In the genomic region with DNA sequence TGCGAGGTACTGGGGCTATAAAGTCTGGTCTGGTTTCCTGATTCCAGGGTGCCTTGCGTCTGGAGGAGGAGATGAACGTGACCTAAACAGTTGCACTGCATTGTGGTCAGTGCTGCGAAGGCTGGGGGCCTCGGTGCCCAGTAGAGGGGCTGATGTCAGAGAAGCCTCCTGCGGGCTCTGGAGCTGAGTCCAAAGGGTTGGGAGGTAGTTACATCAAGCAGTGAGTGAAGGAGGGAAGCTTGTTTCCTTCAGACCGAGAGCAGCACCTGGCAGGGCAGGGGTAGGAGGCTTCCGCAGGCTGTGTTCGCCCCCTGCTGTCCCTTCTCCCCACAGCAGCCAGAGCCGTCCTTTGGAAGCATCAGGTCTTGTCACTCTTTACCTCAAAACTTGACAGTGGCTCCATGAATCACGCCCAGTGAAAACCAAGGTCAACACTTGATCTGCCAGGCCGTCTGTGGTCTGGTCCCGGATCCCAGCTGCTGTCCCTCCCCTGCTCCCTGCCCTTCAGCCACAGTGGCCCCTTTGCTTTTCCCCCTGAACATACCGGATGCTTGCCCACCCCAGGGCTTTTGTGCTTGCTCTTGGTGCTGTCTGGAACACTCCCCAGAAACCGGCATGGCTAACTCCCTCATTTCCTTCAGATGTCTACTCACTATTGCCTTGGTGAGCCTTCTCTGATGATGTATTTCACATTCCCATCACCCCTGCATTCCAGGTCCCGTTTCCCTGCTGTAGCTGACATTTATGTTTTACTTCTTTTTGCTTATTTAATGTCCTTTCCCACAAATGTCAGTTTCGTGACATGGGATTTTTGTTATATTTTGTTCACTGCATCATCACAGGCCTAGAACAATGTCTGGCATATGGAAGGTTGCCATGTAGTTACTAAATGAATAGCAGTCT, we compare ENCODE assay signal across 1 cellular context.
TF ChIP-seq lines count a peak whose summit lies in the region.

No MANE protein-coding gene starts in this region.

TF ChIP-seq in HepG2, 621 proteins besides CTCF, POLR2A, EP300 and RAD21 (continued from another document and continues in another):
- TF ChIP-seq, protein P1, sequence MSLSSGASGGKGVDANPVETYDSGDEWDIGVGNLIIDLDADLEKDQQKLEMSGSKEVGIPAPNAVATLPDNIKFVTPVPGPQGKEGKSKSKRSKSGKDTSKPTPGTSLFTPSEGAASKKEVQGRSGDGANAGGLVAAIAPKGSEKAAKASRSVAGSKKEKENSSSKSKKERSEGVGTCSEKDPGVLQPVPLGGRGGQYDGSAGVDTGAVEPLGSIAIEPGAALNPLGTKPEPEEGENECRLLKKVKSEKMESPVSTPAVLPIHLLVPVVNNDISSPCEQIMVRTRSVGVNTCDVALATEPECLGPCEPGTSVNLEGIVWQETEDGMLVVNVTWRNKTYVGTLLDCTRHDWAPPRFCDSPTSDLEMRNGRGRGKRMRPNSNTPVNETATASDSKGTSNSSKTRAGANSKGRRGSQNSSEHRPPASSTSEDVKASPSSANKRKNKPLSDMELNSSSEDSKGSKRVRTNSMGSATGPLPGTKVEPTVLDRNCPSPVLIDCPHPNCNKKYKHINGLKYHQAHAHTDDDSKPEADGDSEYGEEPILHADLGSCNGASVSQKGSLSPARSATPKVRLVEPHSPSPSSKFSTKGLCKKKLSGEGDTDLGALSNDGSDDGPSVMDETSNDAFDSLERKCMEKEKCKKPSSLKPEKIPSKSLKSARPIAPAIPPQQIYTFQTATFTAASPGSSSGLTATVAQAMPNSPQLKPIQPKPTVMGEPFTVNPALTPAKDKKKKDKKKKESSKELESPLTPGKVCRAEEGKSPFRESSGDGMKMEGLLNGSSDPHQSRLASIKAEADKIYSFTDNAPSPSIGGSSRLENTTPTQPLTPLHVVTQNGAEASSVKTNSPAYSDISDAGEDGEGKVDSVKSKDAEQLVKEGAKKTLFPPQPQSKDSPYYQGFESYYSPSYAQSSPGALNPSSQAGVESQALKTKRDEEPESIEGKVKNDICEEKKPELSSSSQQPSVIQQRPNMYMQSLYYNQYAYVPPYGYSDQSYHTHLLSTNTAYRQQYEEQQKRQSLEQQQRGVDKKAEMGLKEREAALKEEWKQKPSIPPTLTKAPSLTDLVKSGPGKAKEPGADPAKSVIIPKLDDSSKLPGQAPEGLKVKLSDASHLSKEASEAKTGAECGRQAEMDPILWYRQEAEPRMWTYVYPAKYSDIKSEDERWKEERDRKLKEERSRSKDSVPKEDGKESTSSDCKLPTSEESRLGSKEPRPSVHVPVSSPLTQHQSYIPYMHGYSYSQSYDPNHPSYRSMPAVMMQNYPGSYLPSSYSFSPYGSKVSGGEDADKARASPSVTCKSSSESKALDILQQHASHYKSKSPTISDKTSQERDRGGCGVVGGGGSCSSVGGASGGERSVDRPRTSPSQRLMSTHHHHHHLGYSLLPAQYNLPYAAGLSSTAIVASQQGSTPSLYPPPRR (CRISPR knock-in tag; IDR thresholded peaks at IDR 0.05; ENCODE audit: borderline replicate concordance) = no peak; the same call in 1 of the 2 replicates
- TF ChIP-seq, protein P2, sequence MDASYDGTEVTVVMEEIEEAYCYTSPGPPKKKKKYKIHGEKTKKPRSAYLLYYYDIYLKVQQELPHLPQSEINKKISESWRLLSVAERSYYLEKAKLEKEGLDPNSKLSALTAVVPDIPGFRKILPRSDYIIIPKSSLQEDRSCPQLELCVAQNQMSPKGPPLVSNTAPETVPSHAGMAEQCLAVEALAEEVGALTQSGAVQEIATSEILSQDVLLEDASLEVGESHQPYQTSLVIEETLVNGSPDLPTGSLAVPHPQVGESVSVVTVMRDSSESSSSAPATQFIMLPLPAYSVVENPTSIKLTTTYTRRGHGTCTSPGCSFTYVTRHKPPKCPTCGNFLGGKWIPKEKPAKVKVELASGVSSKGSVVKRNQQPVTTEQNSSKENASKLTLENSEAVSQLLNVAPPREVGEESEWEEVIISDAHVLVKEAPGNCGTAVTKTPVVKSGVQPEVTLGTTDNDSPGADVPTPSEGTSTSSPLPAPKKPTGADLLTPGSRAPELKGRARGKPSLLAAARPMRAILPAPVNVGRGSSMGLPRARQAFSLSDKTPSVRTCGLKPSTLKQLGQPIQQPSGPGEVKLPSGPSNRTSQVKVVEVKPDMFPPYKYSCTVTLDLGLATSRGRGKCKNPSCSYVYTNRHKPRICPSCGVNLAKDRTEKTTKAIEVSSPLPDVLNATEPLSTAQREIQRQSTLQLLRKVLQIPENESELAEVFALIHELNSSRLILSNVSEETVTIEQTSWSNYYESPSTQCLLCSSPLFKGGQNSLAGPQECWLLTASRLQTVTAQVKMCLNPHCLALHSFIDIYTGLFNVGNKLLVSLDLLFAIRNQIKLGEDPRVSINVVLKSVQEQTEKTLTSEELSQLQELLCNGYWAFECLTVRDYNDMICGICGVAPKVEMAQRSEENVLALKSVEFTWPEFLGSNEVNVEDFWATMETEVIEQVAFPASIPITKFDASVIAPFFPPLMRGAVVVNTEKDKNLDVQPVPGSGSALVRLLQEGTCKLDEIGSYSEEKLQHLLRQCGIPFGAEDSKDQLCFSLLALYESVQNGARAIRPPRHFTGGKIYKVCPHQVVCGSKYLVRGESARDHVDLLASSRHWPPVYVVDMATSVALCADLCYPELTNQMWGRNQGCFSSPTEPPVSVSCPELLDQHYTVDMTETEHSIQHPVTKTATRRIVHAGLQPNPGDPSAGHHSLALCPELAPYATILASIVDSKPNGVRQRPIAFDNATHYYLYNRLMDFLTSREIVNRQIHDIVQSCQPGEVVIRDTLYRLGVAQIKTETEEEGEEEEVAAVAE (CRISPR knock-in tag; IDR thresholded peaks at IDR 0.05; ENCODE audit: borderline replicate concordance) = peak; percentile 31; the same call in 1 of the 2 replicates
- TF ChIP-seq, protein P3, sequence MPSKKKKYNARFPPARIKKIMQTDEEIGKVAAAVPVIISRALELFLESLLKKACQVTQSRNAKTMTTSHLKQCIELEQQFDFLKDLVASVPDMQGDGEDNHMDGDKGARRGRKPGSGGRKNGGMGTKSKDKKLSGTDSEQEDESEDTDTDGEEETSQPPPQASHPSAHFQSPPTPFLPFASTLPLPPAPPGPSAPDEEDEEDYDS (CRISPR knock-in tag; IDR thresholded peaks at IDR 0.05) = peak; percentile 33; the same call in 1 of the 2 replicates
- peak; percentile 8; the same call in 1 of the 2 replicates for TF ChIP-seq MED1 (CRISPR knock-in tag; IDR thresholded peaks at IDR 0.05)
- TF ChIP-seq, protein P4, sequence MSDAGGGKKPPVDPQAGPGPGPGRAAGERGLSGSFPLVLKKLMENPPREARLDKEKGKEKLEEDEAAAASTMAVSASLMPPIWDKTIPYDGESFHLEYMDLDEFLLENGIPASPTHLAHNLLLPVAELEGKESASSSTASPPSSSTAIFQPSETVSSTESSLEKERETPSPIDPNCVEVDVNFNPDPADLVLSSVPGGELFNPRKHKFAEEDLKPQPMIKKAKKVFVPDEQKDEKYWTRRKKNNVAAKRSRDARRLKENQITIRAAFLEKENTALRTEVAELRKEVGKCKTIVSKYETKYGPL (CRISPR knock-in tag; IDR thresholded peaks at IDR 0.05) = no peak
- TF ChIP-seq ETV5 (CRISPR knock-in tag; IDR thresholded peaks at IDR 0.05; ENCODE audit: borderline replicate concordance) = peak; percentile 55; the same call in 1 of the 2 replicates
- peak; percentile 40; the same call in 1 of the 2 replicates for TF ChIP-seq ZBTB21 (CRISPR knock-in tag; IDR thresholded peaks at IDR 0.05)
- TF ChIP-seq NFKB2 (CRISPR knock-in tag; IDR thresholded peaks at IDR 0.05; ENCODE audit: borderline replicate concordance) = peak; percentile 64; the same call in 1 of the 2 replicates
- TF ChIP-seq CAMTA2 (CRISPR knock-in tag; IDR thresholded peaks at IDR 0.05; ENCODE audit: borderline replicate concordance) = 0 out of 2 replicates have a peak, but pooled peaks have one; percentile 28
- TF ChIP-seq, protein P5, sequence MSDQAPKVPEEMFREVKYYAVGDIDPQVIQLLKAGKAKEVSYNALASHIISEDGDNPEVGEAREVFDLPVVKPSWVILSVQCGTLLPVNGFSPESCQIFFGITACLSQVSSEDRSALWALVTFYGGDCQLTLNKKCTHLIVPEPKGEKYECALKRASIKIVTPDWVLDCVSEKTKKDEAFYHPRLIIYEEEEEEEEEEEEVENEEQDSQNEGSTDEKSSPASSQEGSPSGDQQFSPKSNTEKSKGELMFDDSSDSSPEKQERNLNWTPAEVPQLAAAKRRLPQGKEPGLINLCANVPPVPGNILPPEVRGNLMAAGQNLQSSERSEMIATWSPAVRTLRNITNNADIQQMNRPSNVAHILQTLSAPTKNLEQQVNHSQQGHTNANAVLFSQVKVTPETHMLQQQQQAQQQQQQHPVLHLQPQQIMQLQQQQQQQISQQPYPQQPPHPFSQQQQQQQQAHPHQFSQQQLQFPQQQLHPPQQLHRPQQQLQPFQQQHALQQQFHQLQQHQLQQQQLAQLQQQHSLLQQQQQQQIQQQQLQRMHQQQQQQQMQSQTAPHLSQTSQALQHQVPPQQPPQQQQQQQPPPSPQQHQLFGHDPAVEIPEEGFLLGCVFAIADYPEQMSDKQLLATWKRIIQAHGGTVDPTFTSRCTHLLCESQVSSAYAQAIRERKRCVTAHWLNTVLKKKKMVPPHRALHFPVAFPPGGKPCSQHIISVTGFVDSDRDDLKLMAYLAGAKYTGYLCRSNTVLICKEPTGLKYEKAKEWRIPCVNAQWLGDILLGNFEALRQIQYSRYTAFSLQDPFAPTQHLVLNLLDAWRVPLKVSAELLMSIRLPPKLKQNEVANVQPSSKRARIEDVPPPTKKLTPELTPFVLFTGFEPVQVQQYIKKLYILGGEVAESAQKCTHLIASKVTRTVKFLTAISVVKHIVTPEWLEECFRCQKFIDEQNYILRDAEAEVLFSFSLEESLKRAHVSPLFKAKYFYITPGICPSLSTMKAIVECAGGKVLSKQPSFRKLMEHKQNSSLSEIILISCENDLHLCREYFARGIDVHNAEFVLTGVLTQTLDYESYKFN (CRISPR knock-in tag; conservative IDR thresholded peaks at IDR 0.05) = peak; percentile 29; the same call in 1 of the 2 replicates
- TF ChIP-seq SMAD1 (CRISPR knock-in tag; IDR thresholded peaks at IDR 0.05; ENCODE audit: borderline replicate concordance, low read depth) = peak; percentile 78; the same call in 1 of the 2 replicates
- TF ChIP-seq POLR2AphosphoS5 (IDR thresholded peaks at IDR 0.05; ENCODE audit: low read depth, low read length) = 0 out of 2 replicates have a peak, but pooled peaks have one; percentile 21
- peak; percentile 52; the same call in 1 of the 2 replicates for TF ChIP-seq IRF2 (CRISPR knock-in tag; IDR thresholded peaks at IDR 0.05)
- TF ChIP-seq ZBTB7A (CRISPR knock-in tag; IDR thresholded peaks at IDR 0.05) = 0 out of 2 replicates have a peak, but pooled peaks have one; percentile 41
- peak; percentile 67; the same call in 1 of the 2 replicates for TF ChIP-seq TARDBP (CRISPR knock-in tag; IDR thresholded peaks at IDR 0.05)
- TF ChIP-seq, protein P6, sequence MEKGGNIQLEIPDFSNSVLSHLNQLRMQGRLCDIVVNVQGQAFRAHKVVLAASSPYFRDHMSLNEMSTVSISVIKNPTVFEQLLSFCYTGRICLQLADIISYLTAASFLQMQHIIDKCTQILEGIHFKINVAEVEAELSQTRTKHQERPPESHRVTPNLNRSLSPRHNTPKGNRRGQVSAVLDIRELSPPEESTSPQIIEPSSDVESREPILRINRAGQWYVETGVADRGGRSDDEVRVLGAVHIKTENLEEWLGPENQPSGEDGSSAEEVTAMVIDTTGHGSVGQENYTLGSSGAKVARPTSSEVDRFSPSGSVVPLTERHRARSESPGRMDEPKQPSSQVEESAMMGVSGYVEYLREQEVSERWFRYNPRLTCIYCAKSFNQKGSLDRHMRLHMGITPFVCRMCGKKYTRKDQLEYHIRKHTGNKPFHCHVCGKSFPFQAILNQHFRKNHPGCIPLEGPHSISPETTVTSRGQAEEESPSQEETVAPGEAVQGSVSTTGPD (CRISPR knock-in tag; IDR thresholded peaks at IDR 0.05) = 0 out of 2 replicates have a peak, but pooled peaks have one; percentile 25
- TF ChIP-seq BHLHE40 (IDR thresholded peaks at IDR 0.05; ENCODE audit: low read length) = peak; percentile 58
- TF ChIP-seq GFI1 (CRISPR knock-in tag; IDR thresholded peaks at IDR 0.05; ENCODE audit: borderline replicate concordance) = peak; percentile 69
- TF ChIP-seq MED13 (CRISPR knock-in tag; IDR thresholded peaks at IDR 0.05) = no peak
- peak; percentile 18; the same call in 1 of the 2 replicates for TF ChIP-seq EEA1 (CRISPR knock-in tag; IDR thresholded peaks at IDR 0.05; ENCODE audit: borderline replicate concordance)
- peak; percentile 20 for TF ChIP-seq TBL1XR1 (IDR thresholded peaks at IDR 0.05; ENCODE audit: borderline replicate concordance, low read length, partially characterized antibody)
- peak; percentile 15 for TF ChIP-seq PRPF4 (IDR thresholded peaks at IDR 0.05; ENCODE audit: low read depth, low read length, poor library complexity, severe bottlenecking)
- no peak for TF ChIP-seq ZNF451 (CRISPR knock-in tag; IDR thresholded peaks at IDR 0.05)
- TF ChIP-seq MED8 (CRISPR knock-in tag; IDR thresholded peaks at IDR 0.05; ENCODE audit: insufficient replicate concordance) = peak; percentile 44
- TF ChIP-seq ZNF274 (CRISPR knock-in tag; IDR thresholded peaks at IDR 0.05) = peak; percentile 34; the same call in 1 of the 2 replicates
- TF ChIP-seq JUN (CRISPR knock-in tag; IDR thresholded peaks at IDR 0.05) = peak; percentile 54; the same call in 1 of the 2 replicates
- TF ChIP-seq ZKSCAN5 (CRISPR knock-in tag; IDR thresholded peaks at IDR 0.05) = no peak
- TF ChIP-seq, protein P7, sequence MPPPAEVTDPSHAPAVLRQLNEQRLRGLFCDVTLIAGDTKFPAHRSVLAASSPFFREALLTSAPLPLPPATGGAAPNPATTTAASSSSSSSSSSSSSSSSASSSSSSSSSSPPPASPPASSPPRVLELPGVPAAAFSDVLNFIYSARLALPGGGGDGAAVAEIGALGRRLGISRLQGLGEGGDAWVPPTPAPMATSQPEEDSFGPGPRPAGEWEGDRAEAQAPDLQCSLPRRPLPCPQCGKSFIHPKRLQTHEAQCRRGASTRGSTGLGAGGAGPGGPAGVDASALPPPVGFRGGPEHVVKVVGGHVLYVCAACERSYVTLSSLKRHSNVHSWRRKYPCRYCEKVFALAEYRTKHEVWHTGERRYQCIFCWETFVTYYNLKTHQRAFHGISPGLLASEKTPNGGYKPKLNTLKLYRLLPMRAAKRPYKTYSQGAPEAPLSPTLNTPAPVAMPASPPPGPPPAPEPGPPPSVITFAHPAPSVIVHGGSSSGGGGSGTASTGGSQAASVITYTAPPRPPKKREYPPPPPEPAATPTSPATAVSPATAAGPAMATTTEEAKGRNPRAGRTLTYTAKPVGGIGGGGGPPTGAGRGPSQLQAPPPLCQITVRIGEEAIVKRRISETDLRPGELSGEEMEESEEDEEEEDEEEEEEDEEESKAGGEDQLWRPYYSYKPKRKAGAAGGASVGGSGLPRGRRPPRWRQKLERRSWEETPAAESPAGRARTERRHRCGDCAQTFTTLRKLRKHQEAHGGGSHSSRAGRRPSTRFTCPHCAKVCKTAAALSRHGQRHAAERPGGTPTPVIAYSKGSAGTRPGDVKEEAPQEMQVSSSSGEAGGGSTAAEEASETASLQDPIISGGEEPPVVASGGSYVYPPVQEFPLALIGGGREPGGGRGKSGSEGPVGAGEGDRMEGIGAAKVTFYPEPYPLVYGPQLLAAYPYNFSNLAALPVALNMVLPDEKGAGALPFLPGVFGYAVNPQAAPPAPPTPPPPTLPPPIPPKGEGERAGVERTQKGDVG (CRISPR knock-in tag; IDR thresholded peaks at IDR 0.05; ENCODE audit: borderline replicate concordance) = peak; percentile 80; the same call in 1 of the 2 replicates
- peak; percentile 44; the same call in 1 of the 2 replicates for TF ChIP-seq POGZ (CRISPR knock-in tag; IDR thresholded peaks at IDR 0.05)
- 0 out of 2 replicates have a peak, but pooled peaks have one; percentile 69 for TF ChIP-seq ZSCAN21 (CRISPR knock-in tag; IDR thresholded peaks at IDR 0.05; ENCODE audit: borderline replicate concordance)
